ENCODE assay signal across 8 cellular contexts in genomic region chrX:70262952-70263567, GRCh38.
DNase-seq lines count a peak whose midpoint lies in the region; ATAC-seq lines count a peak whose summit lies in the region.

No MANE protein-coding gene starts in this region.

- no peak for ATAC-seq in activated CD4-positive, CD25-positive, alpha-beta regulatory T cell treated with anti-CD3 and anti-CD28 coated beads, Interleukin-2, amount 50 U/mL, for 24 hours
- ATAC-seq in HG03354 (IDR thresholded peaks at IDR 0.05; ENCODE audit: poor library complexity, severe bottlenecking, unreplicated experiment) (peak; percentile 75), HG02610 (IDR thresholded peaks at IDR 0.05; ENCODE audit: unreplicated experiment) (no peak)

- peak; percentile 35 for DNase-seq in activated CD4-positive, CD25-positive, alpha-beta regulatory T cell treated with anti-CD3 and anti-CD28 coated beads, Interleukin-2, amount 50 U/mL, for 72 hours
- DNase-seq in NCI-H82 treated with DMSO at 0.1 percent for 48 hours (lab: John Stamatoyannopoulos, UW; ENCODE audit: unreplicated experiment) (peak; percentile 31), amniotic epithelial cell (ENCODE audit: low read depth) (peak; percentile 21), islet precursor cell (peak; percentile 82), superior temporal gyrus (ENCODE audit: extremely low spot score) (peak; percentile 9)

Comparison
In these comparisons a context has a peak if more than half of its experiments do, and no peak if none do; other contexts are left out.
1. DNase-seq: peak in every context shown above with its lines; median percentile 82 in islet precursor cell; 35 in activated CD4-positive, CD25-positive, alpha-beta regulatory T cell treated with anti-CD3 and anti-CD28 coated beads, Interleukin-2, amount 50 U/mL, for 72 hours; 31 in NCI-H82 treated with DMSO at 0.1 percent for 48 hours; 21 in amniotic epithelial cell; 9 in superior temporal gyrus.